In genomic region chr10:97400665-97401454, GRCh38 we compare ENCODE assay signal across 8 cellular contexts. TPM values are rescaled to one million over a fixed set of nuclear protein-coding genes. Genes with fewer than 3 reads are reported as not detected.
DNase-seq lines count a peak whose midpoint lies in the region; ATAC-seq and TF ChIP-seq lines count a peak whose summit lies in the region.

A gene with protein sequence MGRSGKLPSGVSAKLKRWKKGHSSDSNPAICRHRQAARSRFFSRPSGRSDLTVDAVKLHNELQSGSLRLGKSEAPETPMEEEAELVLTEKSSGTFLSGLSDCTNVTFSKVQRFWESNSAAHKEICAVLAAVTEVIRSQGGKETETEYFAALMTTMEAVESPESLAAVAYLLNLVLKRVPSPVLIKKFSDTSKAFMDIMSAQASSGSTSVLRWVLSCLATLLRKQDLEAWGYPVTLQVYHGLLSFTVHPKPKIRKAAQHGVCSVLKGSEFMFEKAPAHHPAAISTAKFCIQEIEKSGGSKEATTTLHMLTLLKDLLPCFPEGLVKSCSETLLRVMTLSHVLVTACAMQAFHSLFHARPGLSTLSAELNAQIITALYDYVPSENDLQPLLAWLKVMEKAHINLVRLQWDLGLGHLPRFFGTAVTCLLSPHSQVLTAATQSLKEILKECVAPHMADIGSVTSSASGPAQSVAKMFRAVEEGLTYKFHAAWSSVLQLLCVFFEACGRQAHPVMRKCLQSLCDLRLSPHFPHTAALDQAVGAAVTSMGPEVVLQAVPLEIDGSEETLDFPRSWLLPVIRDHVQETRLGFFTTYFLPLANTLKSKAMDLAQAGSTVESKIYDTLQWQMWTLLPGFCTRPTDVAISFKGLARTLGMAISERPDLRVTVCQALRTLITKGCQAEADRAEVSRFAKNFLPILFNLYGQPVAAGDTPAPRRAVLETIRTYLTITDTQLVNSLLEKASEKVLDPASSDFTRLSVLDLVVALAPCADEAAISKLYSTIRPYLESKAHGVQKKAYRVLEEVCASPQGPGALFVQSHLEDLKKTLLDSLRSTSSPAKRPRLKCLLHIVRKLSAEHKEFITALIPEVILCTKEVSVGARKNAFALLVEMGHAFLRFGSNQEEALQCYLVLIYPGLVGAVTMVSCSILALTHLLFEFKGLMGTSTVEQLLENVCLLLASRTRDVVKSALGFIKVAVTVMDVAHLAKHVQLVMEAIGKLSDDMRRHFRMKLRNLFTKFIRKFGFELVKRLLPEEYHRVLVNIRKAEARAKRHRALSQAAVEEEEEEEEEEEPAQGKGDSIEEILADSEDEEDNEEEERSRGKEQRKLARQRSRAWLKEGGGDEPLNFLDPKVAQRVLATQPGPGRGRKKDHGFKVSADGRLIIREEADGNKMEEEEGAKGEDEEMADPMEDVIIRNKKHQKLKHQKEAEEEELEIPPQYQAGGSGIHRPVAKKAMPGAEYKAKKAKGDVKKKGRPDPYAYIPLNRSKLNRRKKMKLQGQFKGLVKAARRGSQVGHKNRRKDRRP (N-terminal part only) (minus strand): TSS chr10:97401340. CDS start chr10:97401231, 109 bp downstream.

- H3K9me3 ChIP-seq in prostate gland (no peaks in the 10 kb centered on the region), vagina (no peaks in the 10 kb centered on the region)

- H3K4me1 ChIP-seq in prostate gland (replicated peaks), result no peaks in the 10 kb centered on the region
- peaks cover 14% of the 10 kb centered on the region for H3K4me1 ChIP-seq in vagina

- ATAC-seq in GM18499 (IDR thresholded peaks at IDR 0.05; ENCODE audit: insufficient read depth, unreplicated experiment) (peak; percentile 75), HG02885 (IDR thresholded peaks at IDR 0.05; ENCODE audit: poor library complexity, unreplicated experiment) (peak; percentile 95), left ventricle myocardium superior (peak; percentile 98)

- peak within 1 kb of the TSS; percentile 57 to 68 for H3K27ac ChIP-seq in prostate gland
- peak within 1 kb of the TSS; percentile 51 for H3K27ac ChIP-seq in vagina

- no peaks in the 10 kb centered on the region for H3K36me3 ChIP-seq in prostate gland
- H3K36me3 ChIP-seq in vagina, result peaks cover 0 to 17% of the 10 kb centered on the region in 2 donors

- DNase-seq in NCI-H1694 (lab: John Stamatoyannopoulos, UW), result peak; percentile 95
- peak; percentile 17 to 95 (median 78) for DNase-seq in amygdala (lab: John Stamatoyannopoulos, UW)
- peak; percentile 62 for DNase-seq in left ventricle myocardium superior
- peak; percentile 90 for DNase-seq in prostate gland (ENCODE audit: low spot score)
- DNase-seq in vagina (ENCODE audit: extremely low spot score in 2 of 2), result peak in 1 of 2 donors; percentile 95

- under 1% methylated on average over 39 of the region's 39 CpGs for WGBS in prostate gland

- peak in 2 of 4 experiments; percentile 1 to 12 for TF ChIP-seq CTCF in prostate gland (IDR thresholded peaks at IDR 0.05)
- TF ChIP-seq CTCF in vagina (IDR thresholded peaks at IDR 0.05), result no peak

- intact Hi-C loops in T-helper 1 cell treated with Interleukin-12 subunit alpha and Interleukin-12 subunit beta and Interleukin-4 antibody, amounts not matched to agents 30 ng/mL and 1 ng/mL, for 36 hours (cut with micrococcal nuclease), result loop anchor here (1.0 to 10.0 kb wide), 13 partner anchors 27 to 814 kb away; partner anchors contain the start of genes ARHGAP19, EXOSC1, FRAT1 and FRAT2
- intact Hi-C loops in left ventricle myocardium superior (cut with micrococcal nuclease), result no loop called here
- intact Hi-C loops in prostate gland (cut with DNase I), result no loop called here
- intact Hi-C loops in vagina (cut with DNase I), result no loop called here

- TF ChIP-seq POLR2A in prostate gland (IDR thresholded peaks at IDR 0.05) (no peak), vagina (IDR thresholded peaks at IDR 0.05) (no peak)

- H3K4me3 ChIP-seq in prostate gland, result peak within 1 kb of the TSS; percentile 55 to 62
- H3K4me3 ChIP-seq in vagina, result peak within 1 kb of the TSS; percentile 78 to 88

- H3K27me3 ChIP-seq in prostate gland (replicated peaks; ENCODE audit: insufficient read depth), result no peaks in the 10 kb centered on the region
- no peaks in the 10 kb centered on the region for H3K27me3 ChIP-seq in vagina

RNA-seq across cellular contexts. Expression of the gene that starts here (rescaled TPM):
- 36.9 and 39.0 TPM in 2 replicates for total RNA-seq in T-helper 1 cell treated with Interleukin-12 subunit alpha and Interleukin-12 subunit beta and Interleukin-4 antibody, amounts not matched to agents 30 ng/mL and 1 ng/mL, for 36 hours
- total RNA-seq in left ventricle myocardium superior (11.6 TPM), prostate gland (10 to 100 TPM; 14.9 to 38.6 TPM), vagina (32.7 TPM)
